8 cellular contexts compared by ENCODE assay signal in genomic region chr3:44821206-44821605, GRCh38. TPM values are rescaled to one million over a fixed set of nuclear protein-coding genes. Genes with fewer than 3 reads are reported as not detected.
A peak's percentile ranks its signal among the peaks of the same experiment; 100 is the strongest.
DNase-seq lines count a peak whose midpoint lies in the region.
"Not testable (repeated sequence)": the region's sequence is repeated elsewhere in the genome, so short reads cannot be mapped to it uniquely, and the experiment has no call there.
"Had no signal": no experiment of that assay in that cellular context is flagged by ENCODE, and none has a peak within 500 bp of the region (broad histone marks: within the 10 kb centered on the region; RNA-seq: fewer than 3 reads in every experiment).

No MANE protein-coding gene starts in this region.

- DNase-seq in posterior vena cava (ENCODE audit: low spot score) = peak; percentile 68

- intact Hi-C loops in posterior vena cava (cut with DNase I) = not testable (repeated sequence)

RNA-seq across cellular contexts. Expression of gene TMEM42, which starts 40.5 kb away (rescaled TPM):
- total RNA-seq in posterior vena cava = 10 to 100 TPM in 1 of 2 donors, 1 to 10 TPM in 1; 6.7 to 10.8 TPM

RNA-seq across cellular contexts. Expression of gene TGM4, which starts 53.2 kb away (rescaled TPM):
- not detected for total RNA-seq in posterior vena cava
- total RNA-seq: B cell; Caco-2; CD4-positive, alpha-beta memory T cell; CD4-positive, alpha-beta T cell; CD4-positive, CD25-positive, alpha-beta regulatory T cell; CD8-positive, alpha-beta memory T cell; CD8-positive, alpha-beta T cell had no signal

RNA-seq across cellular contexts. Expression of gene KIF15, which starts 59.6 kb away (rescaled TPM):
- under 1 TPM; 0.19 to 0.65 TPM for total RNA-seq in posterior vena cava

RNA-seq across cellular contexts. Expression of gene KIAA1143, which starts 59.8 kb away (rescaled TPM):
- 10 to 100 TPM; 26.9 to 27.2 TPM for total RNA-seq in posterior vena cava
